Comparison of ENCODE assay signal across 7 cellular contexts in genomic region chr17:79843917-79844815, GRCh38. TPM values are rescaled to one million over a fixed set of nuclear protein-coding genes. Genes with fewer than 3 reads are reported as not detected.
DNase-seq lines count a peak whose midpoint lies in the region; ATAC-seq and TF ChIP-seq lines count a peak whose summit lies in the region.

No MANE protein-coding gene starts in this region.

- no peaks in the 10 kb centered on the region for H3K36me3 ChIP-seq in left lung
- H3K36me3 ChIP-seq in subcutaneous abdominal adipose tissue (ENCODE audit: control insufficient read depth in 5 of 5, insufficient read depth in 5 of 5, low read length in 5 of 5), result no peaks in the 10 kb centered on the region

- intact Hi-C loops in left lung (cut with DNase I), result loop anchor here in 1 of 2 donors (5.0 kb wide), 1 partner anchor 37 kb away; no protein-coding TSS in a partner anchor

- peak overlapping the region; percentile 47 to 48 for H3K4me3 ChIP-seq in left lung
- peak overlapping the region in 4 of 5 donors; percentile 59 to 71 (median 66) for H3K4me3 ChIP-seq in subcutaneous abdominal adipose tissue (ENCODE audit: low read depth in 1 of 5, low read length in 5 of 5)

- peak overlapping the region; percentile 73 for H3K4me3 Mint-ChIP-seq in chondrocyte (ENCODE audit: unreplicated experiment)

- H3K27me3 ChIP-seq in left lung, result peaks cover 36 to 95% of the 10 kb centered on the region in 2 donors
- H3K27me3 ChIP-seq in subcutaneous abdominal adipose tissue (ENCODE audit: control insufficient read depth in 5 of 5, insufficient read depth in 4 of 5, low read length in 5 of 5), result peaks cover 23 to 32% (median 26%) of the 10 kb centered on the region in 5 donors

- H3K9me3 ChIP-seq in left lung (no peaks in the 10 kb centered on the region), subcutaneous abdominal adipose tissue (ENCODE audit: control insufficient read depth in 5 of 5, low read length in 5 of 5) (no peaks in the 10 kb centered on the region)

- H3K4me1 ChIP-seq in left lung, result peaks cover 34 to 59% of the 10 kb centered on the region in 2 donors
- peaks cover 0 to 63% (median 51%) of the 10 kb centered on the region in 5 donors for H3K4me1 ChIP-seq in subcutaneous abdominal adipose tissue (ENCODE audit: control insufficient read depth in 5 of 5, insufficient read depth in 5 of 5, low read length in 5 of 5)

- H3K36me3 Mint-ChIP-seq in chondrocyte (ENCODE audit: low read depth), result no peaks in the 10 kb centered on the region

- ATAC-seq in left lung, result peak; percentile 64
- no peak for ATAC-seq in HG02610 (IDR thresholded peaks at IDR 0.05; ENCODE audit: unreplicated experiment)
- ATAC-seq in GM21737 (IDR thresholded peaks at IDR 0.05; ENCODE audit: unreplicated experiment), result no peak

- peaks cover 17% of the 10 kb centered on the region for H3K27me3 Mint-ChIP-seq in chondrocyte (ENCODE audit: low read depth)

- DNase-seq in GM04504 (ENCODE audit: low read depth), result peak; percentile 43
- DNase-seq in NCI-H345 (lab: John Stamatoyannopoulos, UW), result peak; percentile 41
- no peak for DNase-seq in chondrocyte (ENCODE audit: low spot score)
- peak; percentile 66 to 89 for DNase-seq in left lung

- peak overlapping the region; percentile 27 for H3K27ac Mint-ChIP-seq in chondrocyte (ENCODE audit: unreplicated experiment)

- H3K9me3 Mint-ChIP-seq in chondrocyte (ENCODE audit: low read depth), result no peaks in the 10 kb centered on the region

- peak overlapping the region in 4 of 5 donors; percentile 14 to 62 (median 38) for H3K9ac ChIP-seq in subcutaneous abdominal adipose tissue (ENCODE audit: low read length in 5 of 5)

- peaks cover 28% of the 10 kb centered on the region for H3K4me1 Mint-ChIP-seq in chondrocyte (ENCODE audit: low read depth)

- no peak for TF ChIP-seq CTCF in chondrocyte (IDR thresholded peaks at IDR 0.05)
- TF ChIP-seq CTCF in left lung (IDR thresholded peaks at IDR 0.05), result no peak

- H3K27ac ChIP-seq in left lung (peak overlapping the region; percentile 15 to 35), subcutaneous abdominal adipose tissue (ENCODE audit: low read depth, low read length) (no peak overlapping the region)

RNA-seq across cellular contexts. Expression of gene CBX4, which starts 4.9 kb away (rescaled TPM):
- total RNA-seq in chondrocyte (26.7 to 27.2 TPM (median 26.8 TPM) in 3 replicates), left lung (10 to 100 TPM; 20.9 to 22.3 TPM)

RNA-seq across cellular contexts. Expression of gene CBX8, which starts 47.3 kb away (rescaled TPM):
- total RNA-seq in chondrocyte (4.6 to 8.3 TPM (median 6.1 TPM) in 3 replicates), left lung (1 to 10 TPM; 7.3 to 7.9 TPM)
